In the genomic region with DNA sequence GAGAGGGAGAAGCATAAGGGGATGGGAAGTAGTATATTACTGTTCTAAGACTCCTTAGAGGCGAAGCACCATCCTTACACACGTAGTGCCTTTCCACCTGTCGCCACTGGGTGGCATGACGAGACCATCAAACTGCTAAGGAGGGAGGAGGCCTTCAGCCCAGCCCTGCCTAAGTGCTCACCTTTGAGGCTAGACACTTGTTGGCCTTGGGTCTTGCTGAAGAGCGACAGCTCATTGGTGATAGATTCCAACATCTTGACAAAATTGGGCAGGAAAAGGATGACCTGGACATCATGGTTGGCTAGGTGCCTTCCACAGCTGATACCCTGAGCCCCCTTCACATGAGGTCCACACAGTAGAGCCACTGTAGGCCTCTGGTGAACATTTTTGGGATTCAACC, we compare ENCODE assay signal across 8 cellular contexts. TPM values are rescaled to one million over a fixed set of nuclear protein-coding genes. Genes with fewer than 3 reads are reported as not detected.
DNase-seq lines count a peak whose midpoint lies in the region; ATAC-seq, FAIRE-seq and TF ChIP-seq lines count a peak whose summit lies in the region.

No MANE protein-coding gene starts in this region.

- no peak for TF ChIP-seq POLR2A in Peyer's patch (IDR thresholded peaks at IDR 0.05)
- no peak for TF ChIP-seq POLR2A in thyroid gland (IDR thresholded peaks at IDR 0.05)

- DNase-seq in D721Med (ENCODE audit: insufficient read length, low spot score) (peak; percentile 64), Peyer's patch (peak; percentile 60 to 88 (median 78)), fibroblast of peridontal ligament (ENCODE audit: extremely low read depth) (peak; percentile 57), omental fat pad (ENCODE audit: low spot score) (no peak), thyroid gland (peak; percentile 64 to 73), 8988T (no peak)
- DNase-seq in activated T-cell treated with anti-CD3 and anti-CD28 coated beads, Interleukin-2, amount 50 U/mL, for 48 hours: peak; percentile 83

- H3K4me1 ChIP-seq in Peyer's patch (peaks cover 0 to 3% (median 0%) of the 10 kb centered on the region in 4 donors), thyroid gland (no peaks in the 10 kb centered on the region)

- intact Hi-C loops in thyroid gland (cut with DNase I): loop anchor here (2.0 kb wide), 1 partner anchor 134 kb away; no protein-coding TSS in a partner anchor

- H3K9me3 ChIP-seq in Peyer's patch: no peaks in the 10 kb centered on the region
- H3K9me3 ChIP-seq in thyroid gland: no peaks in the 10 kb centered on the region

- peak; percentile 85 for TF ChIP-seq CTCF in D721Med (IDR thresholded peaks at IDR 0.05; ENCODE audit: insufficient read depth, missing control alignments)
- TF ChIP-seq CTCF in Peyer's patch (IDR thresholded peaks at IDR 0.05): peak; percentile 48 to 95 (median 89)
- TF ChIP-seq CTCF in omental fat pad (IDR thresholded peaks at IDR 0.05): peak in 1 of 3 donors; percentile 31
- TF ChIP-seq CTCF in thyroid gland (IDR thresholded peaks at IDR 0.05): peak; percentile 78 to 97 (median 85)

- 21 to 33% methylated on average over 5 of the region's 5 CpGs for WGBS in thyroid gland, 2 donors

- ATAC-seq in HG02610 (IDR thresholded peaks at IDR 0.05; ENCODE audit: unreplicated experiment) (peak; percentile 47), omental fat pad (ENCODE audit: low FRiP score) (peak; percentile 51)

- H3K27ac ChIP-seq in Peyer's patch: no peak overlapping the region
- H3K27ac ChIP-seq in thyroid gland: no peak overlapping the region

- no peak for FAIRE-seq in D721Med (lab: Jason Lieb, UNC)

- H3K36me3 ChIP-seq in Peyer's patch (peaks cover 0 to 87% (median 0%) of the 10 kb centered on the region in 3 donors), thyroid gland (peaks cover 30 to 70% of the 10 kb centered on the region in 2 donors)

- H3K4me3 ChIP-seq in Peyer's patch (no peak overlapping the region), thyroid gland (replicated peaks in 1 of 3) (no peak overlapping the region)

- H3K27me3 ChIP-seq in Peyer's patch (no peaks in the 10 kb centered on the region), thyroid gland (no peaks in the 10 kb centered on the region)

RNA-seq across cellular contexts. Expression of a gene that starts 19.6 kb away (rescaled TPM):
- total RNA-seq in Peyer's patch (100 to 1,000 TPM; 123 to 361 (median 213) TPM), omental fat pad (100 to 1,000 TPM in 2 of 4 donors, 10 to 100 TPM in 2; 83.8 to 153 (median 103) TPM), thyroid gland (100 to 1,000 TPM in 3 of 4 donors, 10 to 100 TPM in 1; 91.9 to 156 (median 120) TPM)

Comparison
In these comparisons a context has a peak if more than half of its experiments do, and no peak if none do; other contexts are left out.
1. DNase-seq: peak in D721Med (single experiment), Peyer's patch (3 of 3), activated T-cell treated with anti-CD3 and anti-CD28 coated beads, Interleukin-2, amount 50 U/mL, for 48 hours (2 of 2), fibroblast of peridontal ligament (single experiment) and thyroid gland (2 of 2); none in omental fat pad (single experiment) and 8988T (single experiment).